21 cellular contexts compared by ENCODE assay signal in genomic region chr9:33927694-33928093, GRCh38.
A peak's percentile ranks its signal among the peaks of the same experiment; 100 is the strongest.
DNase-seq lines count a peak whose midpoint lies in the region; ATAC-seq and TF ChIP-seq lines count a peak whose summit lies in the region.
"Had no signal": no experiment of that assay in that cellular context is flagged by ENCODE, and none has a peak within 500 bp of the region (broad histone marks: within the 10 kb centered on the region; RNA-seq: fewer than 3 reads in every experiment).

No MANE protein-coding gene starts in this region.

- ATAC-seq in activated naive CD8-positive, alpha-beta T cell treated with anti-CD3 and anti-CD28 coated beads, Interleukin-2, amount 50 U/mL, for 24 hours = peak; percentile 9
- ATAC-seq in WTC11 = no peak

- H3K79me2 ChIP-seq in neural progenitor cell (ENCODE audit: low read depth) = no peaks in the 10 kb centered on the region

- POLR2A ChIA-PET in WTC11 (lab: Charles Lee) = no interaction called here

- H3K4me1 Mint-ChIP-seq in activated naive CD8-positive, alpha-beta T cell treated with anti-CD3 and anti-CD28 coated beads, Interleukin-2, amount 50 U/mL, for 24 hours = no peaks in the 10 kb centered on the region
- no peaks in the 10 kb centered on the region for H3K4me1 Mint-ChIP-seq in activated naive CD8-positive, alpha-beta T cell treated with anti-CD3 and anti-CD28 coated beads for 36 hours
- H3K4me1 Mint-ChIP-seq in WTC11 (no peaks in the 10 kb centered on the region), neural progenitor cell (peaks cover 14% of the 10 kb centered on the region)

- no peak overlapping the region for H3K4me3 Mint-ChIP-seq in activated naive CD8-positive, alpha-beta T cell treated with anti-CD3 and anti-CD28 coated beads, Interleukin-2, amount 50 U/mL, for 24 hours
- no peak overlapping the region for H3K4me3 Mint-ChIP-seq in activated naive CD8-positive, alpha-beta T cell treated with anti-CD3 and anti-CD28 coated beads for 36 hours
- H3K4me3 Mint-ChIP-seq in WTC11 = no peak overlapping the region
- H3K4me3 Mint-ChIP-seq in neural progenitor cell = no peak overlapping the region
- H3K4me3 Mint-ChIP-seq: CD8-positive, alpha-beta memory T cell; IgD-negative memory B cell had no signal

- no peak overlapping the region for H3K4me2 ChIP-seq in neural progenitor cell

- peaks cover 17% of the 10 kb centered on the region for H3K4me1 ChIP-seq in neural progenitor cell
- H3K4me1 ChIP-seq: Peyer's patch, SJCRH30 had no signal

- peaks cover 4% of the 10 kb centered on the region for H4K20me1 ChIP-seq in neural progenitor cell (ENCODE audit: low read depth)

- H3K9ac ChIP-seq in neural progenitor cell = peak overlapping the region; percentile 27

- H3K27ac Mint-ChIP-seq in activated naive CD8-positive, alpha-beta T cell treated with anti-CD3 and anti-CD28 coated beads, Interleukin-2, amount 50 U/mL, for 24 hours = no peak overlapping the region
- no peak overlapping the region for H3K27ac Mint-ChIP-seq in activated naive CD8-positive, alpha-beta T cell treated with anti-CD3 and anti-CD28 coated beads for 36 hours
- H3K27ac Mint-ChIP-seq in WTC11 (no peak overlapping the region), neural progenitor cell (no peak overlapping the region)

- no peaks in the 10 kb centered on the region for H3K9me3 ChIP-seq in neural progenitor cell (ENCODE audit: low read depth)
- H3K9me3 ChIP-seq: Peyer's patch, SJCRH30 had no signal

- peaks cover 23% of the 10 kb centered on the region for H3F3A ChIP-seq in neural progenitor cell (ENCODE audit: low read depth)

- DNase-seq in activated naive CD8-positive, alpha-beta T cell treated with anti-CD3 and anti-CD28 coated beads, Interleukin-2, amount 50 U/mL, for 24 hours = no peak
- DNase-seq in activated naive CD8-positive, alpha-beta T cell treated with anti-CD3 and anti-CD28 coated beads for 36 hours = no peak
- DNase-seq in WTC11 (ENCODE audit: low spot score) (no peak), neural progenitor cell (ENCODE audit: low spot score) (no peak), NCI-H345 treated with DMSO at 0.1 percent for 48 hours (lab: John Stamatoyannopoulos, UW; ENCODE audit: unreplicated experiment) (no peak)
- no peak for DNase-seq in stimulated activated CD4-positive, alpha-beta T cell treated with anti-CD3 and anti-CD28 coated beads, Interleukin-15, amount 100 ng/mL, for 24 hours
- no peak for DNase-seq in activated CD8-positive, alpha-beta memory T cell treated with anti-CD3 and anti-CD28 coated beads, Interleukin-2, amount 50 U/mL, for 4 hours
- DNase-seq: AML-193; C1 segment of cervical spinal cord; CD8-positive, alpha-beta memory T cell; GDM1; Karpas-422; MV-4-11; NCI-H1105 treated with DMSO at 0.1 percent for 48 hours; NCI-H2029 treated with DMSO at 0.1 percent for 48 hours; NCI-H2171; NCI-H345; NCI-H526; Peyer's patch; SJCRH30 had no signal

- no peak overlapping the region for H3K27ac ChIP-seq in neural progenitor cell
- H3K27ac ChIP-seq: Peyer's patch, SJCRH30 had no signal

- no peak overlapping the region for H3K4me3 ChIP-seq in neural progenitor cell
- H3K4me3 ChIP-seq: Peyer's patch, SJCRH30 had no signal

- CTCF ChIA-PET in WTC11 (lab: Charles Lee) = interaction anchor here (0.6 kb wide), 1 partner anchor 127 kb away, joined by 3 read pairs; no protein-coding TSS in a partner anchor

- H3K27me3 Mint-ChIP-seq in activated naive CD8-positive, alpha-beta T cell treated with anti-CD3 and anti-CD28 coated beads, Interleukin-2, amount 50 U/mL, for 24 hours = no peaks in the 10 kb centered on the region
- no peaks in the 10 kb centered on the region for H3K27me3 Mint-ChIP-seq in activated naive CD8-positive, alpha-beta T cell treated with anti-CD3 and anti-CD28 coated beads for 36 hours
- no peaks in the 10 kb centered on the region for H3K27me3 Mint-ChIP-seq in WTC11 (ENCODE audit: low read depth)
- peaks cover 4% of the 10 kb centered on the region for H3K27me3 Mint-ChIP-seq in neural progenitor cell (ENCODE audit: insufficient read depth, low read depth)
- H3K27me3 Mint-ChIP-seq: CD8-positive, alpha-beta memory T cell; IgD-negative memory B cell had no signal

- no peaks in the 10 kb centered on the region for H3K27me3 ChIP-seq in neural progenitor cell
- H3K27me3 ChIP-seq: Peyer's patch, SJCRH30 had no signal

- no peak overlapping the region for H2AFZ ChIP-seq in neural progenitor cell (replicated peaks)

- no peaks in the 10 kb centered on the region for H3K9me3 Mint-ChIP-seq in activated naive CD8-positive, alpha-beta T cell treated with anti-CD3 and anti-CD28 coated beads, Interleukin-2, amount 50 U/mL, for 24 hours
- no peaks in the 10 kb centered on the region for H3K9me3 Mint-ChIP-seq in activated naive CD8-positive, alpha-beta T cell treated with anti-CD3 and anti-CD28 coated beads for 36 hours
- H3K9me3 Mint-ChIP-seq in WTC11 = no peaks in the 10 kb centered on the region
- H3K9me3 Mint-ChIP-seq in neural progenitor cell = no peaks in the 10 kb centered on the region
- H3K9me3 Mint-ChIP-seq: CD8-positive, alpha-beta memory T cell; IgD-negative memory B cell had no signal

- H3K36me3 ChIP-seq in neural progenitor cell = no peaks in the 10 kb centered on the region

- no peak for TF ChIP-seq CTCF in WTC11 (IDR thresholded peaks at IDR 0.05)
- TF ChIP-seq CTCF in neural progenitor cell (IDR thresholded peaks at IDR 0.05) = no peak

- H3K36me3 Mint-ChIP-seq in activated naive CD8-positive, alpha-beta T cell treated with anti-CD3 and anti-CD28 coated beads, Interleukin-2, amount 50 U/mL, for 24 hours (ENCODE audit: low read depth) = peaks cover 33% of the 10 kb centered on the region
- peaks cover 10% of the 10 kb centered on the region for H3K36me3 Mint-ChIP-seq in activated naive CD8-positive, alpha-beta T cell treated with anti-CD3 and anti-CD28 coated beads for 36 hours
- peaks cover 60% of the 10 kb centered on the region for H3K36me3 Mint-ChIP-seq in WTC11
- peaks cover 25% of the 10 kb centered on the region for H3K36me3 Mint-ChIP-seq in neural progenitor cell
- H3K36me3 Mint-ChIP-seq: IgD-negative memory B cell had no signal

TF ChIP-seq in WTC11, 78 proteins besides CTCF, POLR2A, EP300 and RAD21:
- TF ChIP-seq ZNF281 (CRISPR knock-in tag; IDR thresholded peaks at IDR 0.05) = no peak
- TF ChIP-seq PRDM15 (CRISPR knock-in tag; IDR thresholded peaks at IDR 0.05) = 0 out of 2 replicates have a peak, but pooled peaks have one; percentile 20
